8 cellular contexts compared by ENCODE assay signal in the genomic region with DNA sequence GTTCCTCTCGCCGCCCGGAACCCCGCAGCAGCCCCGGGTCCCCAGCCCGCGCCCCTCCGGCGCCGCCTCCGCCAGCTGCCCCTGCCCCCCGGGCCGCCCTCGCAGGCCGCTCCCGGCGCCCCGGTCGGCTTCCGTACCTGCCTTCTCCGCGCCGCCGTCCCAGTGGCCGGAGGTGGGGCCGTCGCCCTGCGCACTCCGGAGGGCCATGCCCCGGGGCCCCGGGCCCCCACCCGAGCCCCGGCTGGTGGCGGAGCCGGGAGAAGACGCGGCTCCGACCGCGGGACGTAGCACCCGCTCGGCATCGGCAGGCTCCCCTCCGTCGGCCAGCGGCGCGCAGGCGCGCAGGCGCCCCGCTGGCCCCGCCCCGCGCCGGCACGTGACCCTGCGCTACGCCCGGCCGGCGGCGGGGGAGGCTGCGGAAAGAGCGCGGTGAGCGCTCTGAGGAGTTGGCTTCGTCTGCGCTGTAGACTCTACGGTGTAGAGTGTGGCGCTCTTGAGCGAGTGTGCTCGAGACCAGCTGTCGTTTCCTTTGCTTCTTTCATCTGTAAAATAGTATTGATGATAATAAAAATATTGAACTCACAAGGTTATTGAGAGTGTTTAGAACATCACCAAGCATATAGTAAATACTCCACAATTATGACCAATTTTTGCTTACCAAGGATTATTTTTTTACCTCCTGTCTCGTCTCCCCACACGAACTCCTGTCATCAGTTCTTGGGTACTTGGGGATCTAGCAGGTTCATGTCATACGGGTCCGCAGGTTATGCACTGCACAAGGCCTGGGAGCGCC. TPM values are rescaled to one million over a fixed set of nuclear protein-coding genes. Genes with fewer than 3 reads are reported as not detected.
DNase-seq lines count a peak whose midpoint lies in the region; ATAC-seq lines count a peak whose summit lies in the region.

A gene with protein sequence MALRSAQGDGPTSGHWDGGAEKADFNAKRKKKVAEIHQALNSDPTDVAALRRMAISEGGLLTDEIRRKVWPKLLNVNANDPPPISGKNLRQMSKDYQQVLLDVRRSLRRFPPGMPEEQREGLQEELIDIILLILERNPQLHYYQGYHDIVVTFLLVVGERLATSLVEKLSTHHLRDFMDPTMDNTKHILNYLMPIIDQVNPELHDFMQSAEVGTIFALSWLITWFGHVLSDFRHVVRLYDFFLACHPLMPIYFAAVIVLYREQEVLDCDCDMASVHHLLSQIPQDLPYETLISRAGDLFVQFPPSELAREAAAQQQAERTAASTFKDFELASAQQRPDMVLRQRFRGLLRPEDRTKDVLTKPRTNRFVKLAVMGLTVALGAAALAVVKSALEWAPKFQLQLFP (minus strand): TSS at position 335 of the 793 bp plus-strand sequence. CDS start 128 bp downstream, at position 207.

- peaks cover 6% of the 10 kb centered on the region for H3K4me1 ChIP-seq in effector memory CD4-positive, alpha-beta T cell (ENCODE audit: control insufficient read depth, insufficient read depth, low read length, poor library complexity, severe bottlenecking)

- peak within 1 kb of the TSS; percentile 82 for H3K27ac ChIP-seq in effector memory CD4-positive, alpha-beta T cell (ENCODE audit: insufficient read depth, low read length, poor library complexity, severe bottlenecking)

- H3K4me3 ChIP-seq in effector memory CD4-positive, alpha-beta T cell (ENCODE audit: insufficient read depth, low read depth, low read length, poor library complexity, severe bottlenecking), result peak within 1 kb of the TSS; percentile 89

- H3K9me3 ChIP-seq in effector memory CD4-positive, alpha-beta T cell (ENCODE audit: control insufficient read depth, low read length), result no peaks in the 10 kb centered on the region

- no peaks in the 10 kb centered on the region for H3K27me3 ChIP-seq in effector memory CD4-positive, alpha-beta T cell (replicated peaks; ENCODE audit: control insufficient read depth, insufficient read depth, low read length, poor library complexity, severe bottlenecking)

- DNase-seq in COR-L47 (lab: John Stamatoyannopoulos, UW) (peak; percentile 85), HT-29 (ENCODE audit: low spot score) (peak; percentile 88), NK-92 (lab: John Stamatoyannopoulos, UW; ENCODE audit: unreplicated experiment) (peak; percentile 23), medulla oblongata (ENCODE audit: extremely low spot score) (peak; percentile 94)
- peak; percentile 56 to 79 for DNase-seq in activated CD8-positive, alpha-beta memory T cell treated with anti-CD3 and anti-CD28 coated beads for 1 hour (ENCODE audit: extremely low read depth in 1 of 2, low read depth in 1 of 2)
- DNase-seq in effector memory CD4-positive, alpha-beta T cell, result peak; percentile 72 to 78 (median 78)
- DNase-seq in stimulated activated CD8-positive, alpha-beta memory T cell treated with anti-CD3 and anti-CD28 coated beads, Interleukin-12 subunit alpha, Interleukin-12 subunit beta, amount 100 ng/mL, for 1 hour (ENCODE audit: low read depth), result peak; percentile 74

- ATAC-seq in GM21360 (IDR thresholded peaks at IDR 0.05; ENCODE audit: unreplicated experiment), result peak; percentile 94

- H3K36me3 ChIP-seq in effector memory CD4-positive, alpha-beta T cell (ENCODE audit: control insufficient read depth, insufficient read depth, low read length), result no peaks in the 10 kb centered on the region

RNA-seq across cellular contexts. Expression of the gene that starts here (rescaled TPM):
- 16.7 and 19.5 TPM in 2 replicates for total RNA-seq in HT-29 (2014; rRNA removed; shearing (Covaris generic))

Comparison
In these comparisons a context has a peak if more than half of its experiments do, and no peak if none do; other contexts are left out.
1. Peak in every context shown above with its lines: DNase-seq, ATAC-seq, H3K4me3 ChIP-seq and H3K27ac ChIP-seq.
2. DNase-seq: peak in every context shown above with its lines; median percentile 94 in medulla oblongata; 88 in HT-29; 85 in COR-L47; 78 in effector memory CD4-positive, alpha-beta T cell; 74 in stimulated activated CD8-positive, alpha-beta memory T cell treated with anti-CD3 and anti-CD28 coated beads, Interleukin-12 subunit alpha, Interleukin-12 subunit beta, amount 100 ng/mL, for 1 hour; 68 in activated CD8-positive, alpha-beta memory T cell treated with anti-CD3 and anti-CD28 coated beads for 1 hour; 23 in NK-92.